9 cellular contexts compared by ENCODE assay signal in the genomic region with DNA sequence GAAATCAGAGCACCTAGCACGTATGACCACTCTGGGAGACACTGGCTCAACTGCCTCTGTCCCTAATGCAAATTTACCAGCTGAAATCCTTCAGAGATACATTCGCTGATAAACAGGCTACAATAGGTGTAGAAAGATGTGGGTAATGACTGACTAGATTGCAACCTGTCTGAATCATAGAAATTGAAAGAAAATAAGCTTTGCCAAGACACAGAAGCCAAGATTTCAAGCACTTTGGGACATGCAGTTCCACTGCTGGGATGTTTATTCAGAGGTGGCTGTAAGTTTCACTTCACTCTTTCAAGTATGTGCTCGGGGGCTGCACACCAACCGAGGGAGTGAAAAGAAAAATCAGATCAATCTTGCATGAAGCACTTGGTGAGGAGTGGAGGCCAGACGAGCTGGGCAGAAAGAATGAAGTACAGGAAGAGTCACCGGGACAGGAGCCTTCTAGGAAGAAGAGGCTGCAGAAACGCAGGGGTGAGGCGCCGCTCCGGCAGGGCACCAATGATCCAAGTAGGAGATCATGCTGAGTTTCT.
DNase-seq lines count a peak whose midpoint lies in the region; ATAC-seq and TF ChIP-seq lines count a peak whose summit lies in the region.
"Had no signal": no experiment of that assay in that cellular context is flagged by ENCODE, and none has a peak within 500 bp of the region (broad histone marks: within the 10 kb centered on the region; RNA-seq: fewer than 3 reads in every experiment).

No MANE protein-coding gene starts in this region.

- H3K27ac Mint-ChIP-seq in endothelial cell (ENCODE audit: unreplicated experiment) = no peak overlapping the region
- H3K27ac Mint-ChIP-seq in CD4-positive, alpha-beta T cell = no peak overlapping the region

- H3K27me3 Mint-ChIP-seq in endothelial cell (ENCODE audit: unreplicated experiment) = no peaks in the 10 kb centered on the region
- no peaks in the 10 kb centered on the region for H3K27me3 Mint-ChIP-seq in CD4-positive, alpha-beta T cell

- H3K4me3 Mint-ChIP-seq in endothelial cell (ENCODE audit: unreplicated experiment) = no peak overlapping the region
- no peak overlapping the region for H3K4me3 Mint-ChIP-seq in CD4-positive, alpha-beta T cell

- H3K4me2 ChIP-seq in DOHH2 (ENCODE audit: low read length) = peak overlapping the region; percentile 63
- H3K4me2 ChIP-seq in hepatocyte = peak overlapping the region; percentile 57

- POLR2A ChIA-PET in CD4-positive, alpha-beta T cell (lab: Charles Lee) = no interaction called here

- TF ChIP-seq CTCF in DOHH2 (IDR thresholded peaks at IDR 0.05; ENCODE audit: low read depth, low read length, poor library complexity, severe bottlenecking) (no peak), hepatocyte (IDR thresholded peaks at IDR 0.05; ENCODE audit: poor library complexity) (no peak), endothelial cell (IDR thresholded peaks at IDR 0.05; ENCODE audit: unreplicated experiment) (no peak)
- no peak for TF ChIP-seq CTCF in CD4-positive, alpha-beta T cell (IDR thresholded peaks at IDR 0.05)

- WGBS in hepatocyte (ENCODE audit: low lambda C conversion rate, missing lambda C conversion rate) = 52% methylated on average over 10 of the region's 10 CpGs

- DNase-seq in hepatocyte (ENCODE audit: low spot score) = no peak
- DNase-seq in endothelial cell (ENCODE audit: low spot score) = no peak
- no peak for DNase-seq in A172 (ENCODE audit: low spot score)
- DNase-seq in CD4-positive, alpha-beta T cell = no peak
- DNase-seq in NCI-H2227 treated with DMSO at 0.1 percent for 48 hours (lab: John Stamatoyannopoulos, UW) = no peak
- DNase-seq: DND-41 had no signal

- no peaks in the 10 kb centered on the region for H3K9me2 ChIP-seq in DOHH2 (replicated peaks; ENCODE audit: control insufficient read depth, low read length)
- H3K9me2 ChIP-seq in hepatocyte (replicated peaks; ENCODE audit: insufficient read depth) = no peaks in the 10 kb centered on the region

- no peaks in the 10 kb centered on the region for H3F3A ChIP-seq in DOHH2 (ENCODE audit: control insufficient read depth, insufficient read depth)

- H3K4me1 ChIP-seq in DOHH2 (ENCODE audit: control insufficient read depth, low read length) (peaks cover 54% of the 10 kb centered on the region), hepatocyte (ENCODE audit: insufficient read depth) (peaks cover 11% of the 10 kb centered on the region)

- intact Hi-C loops in CD4-positive, alpha-beta T cell (cut with DNase I, micrococcal nuclease) = no loop called here

- H3K27me3 ChIP-seq in DOHH2 (ENCODE audit: control insufficient read depth, low read length) (no peaks in the 10 kb centered on the region), hepatocyte (no peaks in the 10 kb centered on the region)
- H3K27me3 ChIP-seq in CD4-positive, alpha-beta T cell (ENCODE audit: control insufficient read depth, insufficient read depth, low read length) = no peaks in the 10 kb centered on the region

- ATAC-seq in GM21390 (IDR thresholded peaks at IDR 0.05; ENCODE audit: unreplicated experiment) (peak; percentile 52), HG03521 (IDR thresholded peaks at IDR 0.05; ENCODE audit: unreplicated experiment) (peak; percentile 32)
- ATAC-seq in CD4-positive, alpha-beta T cell (ENCODE audit: poor library complexity) = no peak

- H3K27ac ChIP-seq in DOHH2 (ENCODE audit: low read depth, low read length) (peak overlapping the region; percentile 42), hepatocyte (peak overlapping the region; percentile 72)
- H3K27ac ChIP-seq in CD4-positive, alpha-beta T cell (ENCODE audit: low read depth, low read length) = no peak overlapping the region

- no peaks in the 10 kb centered on the region for H3K9me3 Mint-ChIP-seq in endothelial cell (ENCODE audit: unreplicated experiment)
- H3K9me3 Mint-ChIP-seq in CD4-positive, alpha-beta T cell = no peaks in the 10 kb centered on the region

- CTCF ChIA-PET in CD4-positive, alpha-beta T cell (lab: Charles Lee) = no interaction called here

- H3K79me2 ChIP-seq in DOHH2 (ENCODE audit: control insufficient read depth, low read length) (no peaks in the 10 kb centered on the region), hepatocyte (peaks cover 57% of the 10 kb centered on the region)

- H3K4me3 ChIP-seq in DOHH2 (ENCODE audit: low read length) (peak overlapping the region; percentile 48), hepatocyte (no peak overlapping the region)

- H3K36me3 Mint-ChIP-seq in endothelial cell (ENCODE audit: low read depth, unreplicated experiment) = no peaks in the 10 kb centered on the region
- H3K36me3 Mint-ChIP-seq in CD4-positive, alpha-beta T cell (ENCODE audit: low read depth) = no peaks in the 10 kb centered on the region

- H3K9me3 ChIP-seq in DOHH2 (ENCODE audit: control insufficient read depth, insufficient read depth, low read length) (no peaks in the 10 kb centered on the region), hepatocyte (ENCODE audit: low read depth) (no peaks in the 10 kb centered on the region)
- H3K9me3 ChIP-seq in CD4-positive, alpha-beta T cell (ENCODE audit: control insufficient read depth, low read length) = no peaks in the 10 kb centered on the region

- H3K4me1 Mint-ChIP-seq in endothelial cell (ENCODE audit: unreplicated experiment) = peaks cover 3% of the 10 kb centered on the region
- no peaks in the 10 kb centered on the region for H3K4me1 Mint-ChIP-seq in CD4-positive, alpha-beta T cell (ENCODE audit: low read depth)

- H4K20me1 ChIP-seq in DOHH2 (ENCODE audit: control insufficient read depth, insufficient read depth, low read depth, low read length) = no peaks in the 10 kb centered on the region
- no peaks in the 10 kb centered on the region for H4K20me1 ChIP-seq in hepatocyte (ENCODE audit: insufficient read depth, poor library complexity, severe bottlenecking)

- H2AFZ ChIP-seq in hepatocyte = no peak overlapping the region

- H3K36me3 ChIP-seq in DOHH2 (ENCODE audit: control insufficient read depth, low read length) (no peaks in the 10 kb centered on the region), hepatocyte (replicated peaks; ENCODE audit: insufficient read depth, low read depth) (no peaks in the 10 kb centered on the region)
